1 cellular context compared by ENCODE assay signal in genomic region chr4:185017964-185018772, GRCh38.
TF ChIP-seq lines count a peak whose summit lies in the region.

A gene with protein sequence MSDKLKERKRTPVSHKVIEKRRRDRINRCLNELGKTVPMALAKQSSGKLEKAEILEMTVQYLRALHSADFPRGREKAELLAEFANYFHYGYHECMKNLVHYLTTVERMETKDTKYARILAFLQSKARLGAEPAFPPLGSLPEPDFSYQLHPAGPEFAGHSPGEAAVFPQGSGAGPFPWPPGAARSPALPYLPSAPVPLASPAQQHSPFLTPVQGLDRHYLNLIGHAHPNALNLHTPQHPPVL (plus strand): TSS chr4:185018490. CDS start chr4:185018929, 439 bp downstream.

TF ChIP-seq in HEK293, 187 proteins besides CTCF, POLR2A, EP300 and RAD21 (continued from another document):
- peak; percentile 78 for TF ChIP-seq ZNF341 (tag by site-specific recombination; IDR thresholded peaks at IDR 0.05; ENCODE audit: low read depth)
- TF ChIP-seq, protein P1, sequence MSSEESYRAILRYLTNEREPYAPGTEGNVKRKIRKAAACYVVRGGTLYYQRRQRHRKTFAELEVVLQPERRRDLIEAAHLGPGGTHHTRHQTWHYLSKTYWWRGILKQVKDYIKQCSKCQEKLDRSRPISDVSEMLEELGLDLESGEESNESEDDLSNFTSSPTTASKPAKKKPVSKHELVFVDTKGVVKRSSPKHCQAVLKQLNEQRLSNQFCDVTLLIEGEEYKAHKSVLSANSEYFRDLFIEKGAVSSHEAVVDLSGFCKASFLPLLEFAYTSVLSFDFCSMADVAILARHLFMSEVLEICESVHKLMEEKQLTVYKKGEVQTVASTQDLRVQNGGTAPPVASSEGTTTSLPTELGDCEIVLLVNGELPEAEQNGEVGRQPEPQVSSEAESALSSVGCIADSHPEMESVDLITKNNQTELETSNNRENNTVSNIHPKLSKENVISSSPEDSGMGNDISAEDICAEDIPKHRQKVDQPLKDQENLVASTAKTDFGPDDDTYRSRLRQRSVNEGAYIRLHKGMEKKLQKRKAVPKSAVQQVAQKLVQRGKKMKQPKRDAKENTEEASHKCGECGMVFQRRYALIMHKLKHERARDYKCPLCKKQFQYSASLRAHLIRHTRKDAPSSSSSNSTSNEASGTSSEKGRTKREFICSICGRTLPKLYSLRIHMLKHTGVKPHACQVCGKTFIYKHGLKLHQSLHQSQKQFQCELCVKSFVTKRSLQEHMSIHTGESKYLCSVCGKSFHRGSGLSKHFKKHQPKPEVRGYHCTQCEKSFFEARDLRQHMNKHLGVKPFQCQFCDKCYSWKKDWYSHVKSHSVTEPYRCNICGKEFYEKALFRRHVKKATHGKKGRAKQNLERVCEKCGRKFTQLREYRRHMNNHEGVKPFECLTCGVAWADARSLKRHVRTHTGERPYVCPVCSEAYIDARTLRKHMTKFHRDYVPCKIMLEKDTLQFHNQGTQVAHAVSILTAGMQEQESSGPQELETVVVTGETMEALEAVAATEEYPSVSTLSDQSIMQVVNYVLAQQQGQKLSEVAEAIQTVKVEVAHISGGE (tag by site-specific recombination; conservative IDR thresholded peaks at IDR 0.05; ENCODE audit: low read depth): no peak
- TF ChIP-seq ZNF175 (tag by site-specific recombination; IDR thresholded peaks at IDR 0.05): no peak
